15 cellular contexts compared by ENCODE assay signal in genomic region chr3:183924543-183924942, GRCh38. TPM values are rescaled to one million over a fixed set of nuclear protein-coding genes. Genes with fewer than 3 reads are reported as not detected.
A peak's percentile ranks its signal among the peaks of the same experiment; 100 is the strongest.
DNase-seq lines count a peak whose midpoint lies in the region; ATAC-seq and TF ChIP-seq lines count a peak whose summit lies in the region.
"Had no signal": no experiment of that assay in that cellular context is flagged by ENCODE, and none has a peak within 500 bp of the region (broad histone marks: within the 10 kb centered on the region; RNA-seq: fewer than 3 reads in every experiment).

No MANE protein-coding gene starts in this region.

- peaks cover 0 to 6% of the 10 kb centered on the region in 2 donors for H3K4me1 ChIP-seq in esophagus (ENCODE audit: control insufficient read depth in 2 of 2, insufficient read depth in 2 of 2, low read length in 1 of 2)
- H3K4me1 ChIP-seq in mucosa of descending colon (ENCODE audit: low read depth): peaks cover 4% of the 10 kb centered on the region
- H3K4me1 ChIP-seq in right atrium auricular region: no peaks in the 10 kb centered on the region
- H3K4me1 ChIP-seq in testis: no peaks in the 10 kb centered on the region
- H3K4me1 ChIP-seq: Caco-2 had no signal

- no peak for DNase-seq in AG04450 (ENCODE audit: low read depth, low spot score)
- DNase-seq in RWPE1 (ENCODE audit: low spot score): no peak
- DNase-seq in mucosa of descending colon: no peak
- no peak for DNase-seq in right atrium auricular region (ENCODE audit: low spot score)
- DNase-seq in DMS114 treated with DMSO at 0.1 percent for 48 hours (lab: John Stamatoyannopoulos, UW; ENCODE audit: unreplicated experiment): no peak
- DNase-seq in testis: no peak
- DNase-seq: AML-193; Caco-2; EL; Kasumi-1; NCI-H187 treated with DMSO at 0.1 percent for 48 hours; NCI-H446; NK-92 treated with Interleukin-12 subunit alpha and Interleukin-12 subunit beta, amount 100 ng/mL, for 24 hours had no signal

- TF ChIP-seq POLR2A in testis (IDR thresholded peaks at IDR 0.05): no peak

- intact Hi-C loops in mucosa of descending colon (cut with DNase I, micrococcal nuclease): no loop called here
- intact Hi-C loops in testis (cut with DNase I; ENCODE audit: low total_unique reads): no loop called here

- ATAC-seq in mucosa of descending colon: peak; percentile 5
- ATAC-seq in GM21526 (IDR thresholded peaks at IDR 0.05; ENCODE audit: low FRiP score, unreplicated experiment): no peak

- H3K9me3 ChIP-seq in AG04450 (ENCODE audit: control insufficient read depth, insufficient read depth, low read length) (no peaks in the 10 kb centered on the region; the same call in 1 of the 2 replicates), esophagus (ENCODE audit: control insufficient read depth in 2 of 2, insufficient read depth in 1 of 2, low read depth in 1 of 2, low read length in 1 of 2) (peaks cover 0 to 3% of the 10 kb centered on the region in 2 donors), mucosa of descending colon (no peaks in the 10 kb centered on the region), right atrium auricular region (no peaks in the 10 kb centered on the region), testis (no peaks in the 10 kb centered on the region)
- H3K9me3 ChIP-seq: Caco-2 had no signal

- WGBS in esophagus, 2 donors: 70 to 80% methylated on average over 3 of the region's 3 CpGs
- WGBS in testis, 2 donors: 95 to 100% methylated on average over 3 of the region's 3 CpGs

- CTCF ChIA-PET in AG04450 (lab: Charles Lee): no interaction called here
- CTCF ChIA-PET in RWPE1 (lab: Yijun Ruan, JAX): interaction anchor here (1.8 kb wide), 1 partner anchor 29 kb away, joined by 5 read pairs; no protein-coding TSS in a partner anchor

- H3K4me3 ChIP-seq in AG04450 (ENCODE audit: low read depth, low read length) (no peak overlapping the region), esophagus (ENCODE audit: low read depth in 1 of 2, low read length in 2 of 2) (no peak overlapping the region), mucosa of descending colon (no peak overlapping the region), right atrium auricular region (no peak overlapping the region), testis (no peak overlapping the region)

- POLR2A ChIA-PET in AG04450 (lab: Yijun Ruan, JAX) (no interaction called here), RWPE1 (lab: Yijun Ruan, JAX; ENCODE audit: low non-redundant PET) (no interaction called here)

- H3K27me3 ChIP-seq in AG04450 (ENCODE audit: control insufficient read depth, insufficient read depth, low read length) (no peaks in the 10 kb centered on the region), esophagus (ENCODE audit: control insufficient read depth in 1 of 2, insufficient read depth in 2 of 2, low read length in 2 of 2) (no peaks in the 10 kb centered on the region), right atrium auricular region (no peaks in the 10 kb centered on the region), testis (no peaks in the 10 kb centered on the region)

- TF ChIP-seq CTCF in AG04450 (IDR thresholded peaks at IDR 0.05; ENCODE audit: low read depth, low read length) (no peak), RWPE1 (conservative IDR thresholded peaks at IDR 0.05; ENCODE audit: low read depth) (no peak), mucosa of descending colon (IDR thresholded peaks at IDR 0.05) (no peak), right atrium auricular region (IDR thresholded peaks at IDR 0.05) (no peak), testis (IDR thresholded peaks at IDR 0.05) (no peak)

- peak overlapping the region; percentile 39 for H3K27ac ChIP-seq in AG04450 (ENCODE audit: low read depth, low read length)
- peak overlapping the region; percentile 80 for H3K27ac ChIP-seq in RWPE1
- peak overlapping the region; percentile 84 to 94 for H3K27ac ChIP-seq in esophagus (ENCODE audit: low read depth in 2 of 2, low read length in 1 of 2)
- H3K27ac ChIP-seq in right atrium auricular region: no peak overlapping the region
- H3K27ac ChIP-seq in testis: no peak overlapping the region

- H3K36me3 ChIP-seq in esophagus (ENCODE audit: control insufficient read depth in 2 of 2, insufficient read depth in 2 of 2, low read length in 1 of 2): peaks cover 19 to 36% of the 10 kb centered on the region in 2 donors
- no peaks in the 10 kb centered on the region for H3K36me3 ChIP-seq in mucosa of descending colon (ENCODE audit: low read depth)
- H3K36me3 ChIP-seq in right atrium auricular region: peaks cover 90% of the 10 kb centered on the region
- no peaks in the 10 kb centered on the region for H3K36me3 ChIP-seq in testis (ENCODE audit: low read depth, missing control alignments)

RNA-seq across cellular contexts. Expression of gene PARL, which starts 39.9 kb away (rescaled TPM):
- polyA plus RNA-seq in AG04450 (2011; rRNA removed) (45.9 and 46.2 TPM in 2 replicates), esophagus (10 to 100 TPM; 45.8 to 59.6 TPM), testis (ENCODE audit: insufficient read depth, low read depth, low replicate concordance) (55.5 TPM)
- 17.2 and 20.7 TPM in 2 replicates for polyA minus RNA-seq in AG04450 (2011; rRNA and poly(A)+ RNA removed)
- total RNA-seq in mucosa of descending colon (10 to 100 TPM; 67.0 to 71.8 (median 68.9) TPM), right atrium auricular region (10 to 100 TPM; 34.1 to 58.3 TPM), testis (10 to 100 TPM; 57.6 to 64.2 TPM)

Comparison
In these comparisons a context has a peak if more than half of its experiments do, and no peak if none do; other contexts are left out.
1. H3K27ac ChIP-seq: peak in AG04450 (single experiment), RWPE1 (single experiment) and esophagus (2 of 2); none in right atrium auricular region (0 of 2) and testis (0 of 2).